ENCODE assay signal across 14 cellular contexts in genomic region chr6:33785766-33786165, GRCh38. TPM values are rescaled to one million over a fixed set of nuclear protein-coding genes. Genes with fewer than 3 reads are reported as not detected.
DNase-seq lines count a peak whose midpoint lies in the region; ATAC-seq and TF ChIP-seq lines count a peak whose summit lies in the region.
"Had no signal": no experiment of that assay in that cellular context is flagged by ENCODE, and none has a peak within 500 bp of the region (broad histone marks: within the 10 kb centered on the region; RNA-seq: fewer than 3 reads in every experiment).

No MANE protein-coding gene starts in this region.

- H2AFZ ChIP-seq in fibroblast of lung (ENCODE audit: low read length) (no peak overlapping the region), smooth muscle cell (ENCODE audit: low read depth) (no peak overlapping the region)

- POLR2A ChIA-PET in activated CD8-positive, alpha-beta T cell treated with anti-CD3 and anti-CD28 coated beads for 36 hours (lab: Charles Lee): no interaction called here

- H3K27me3 ChIP-seq in fibroblast of lung (ENCODE audit: control insufficient read depth, insufficient read depth, low read length) (no peaks in the 10 kb centered on the region), smooth muscle cell (ENCODE audit: low read depth) (no peaks in the 10 kb centered on the region)
- H3K27me3 ChIP-seq: uterus had no signal

- H3K4me1 Mint-ChIP-seq in activated T-cell treated with anti-CD3 and anti-CD28 coated beads, Interleukin-2, amount 50 U/mL, for 24 hours (ENCODE audit: low read depth): peaks cover 59% of the 10 kb centered on the region
- H3K4me1 Mint-ChIP-seq in activated CD8-positive, alpha-beta T cell treated with anti-CD3 and anti-CD28 coated beads for 36 hours (ENCODE audit: low read depth): peaks cover 43% of the 10 kb centered on the region
- peaks cover 43% of the 10 kb centered on the region for H3K4me1 Mint-ChIP-seq in activated T-helper 1 cell treated with anti-CD3 and anti-CD28 coated beads, Interleukin-12 subunit alpha, Interleukin-12 subunit beta, Interleukin-2, Interleukin-4 antibody, amounts not matched to agents 30 ng/mL and 10 ng/mL and 1 ng/mL, durations not matched to agents 14 hours and 24 hours and 36 hours (ENCODE audit: low read depth)

- peaks cover 73% of the 10 kb centered on the region for H3K36me3 Mint-ChIP-seq in activated T-cell treated with anti-CD3 and anti-CD28 coated beads, Interleukin-2, amount 50 U/mL, for 24 hours (ENCODE audit: low read depth)
- peaks cover 28% of the 10 kb centered on the region for H3K36me3 Mint-ChIP-seq in activated CD8-positive, alpha-beta T cell treated with anti-CD3 and anti-CD28 coated beads for 36 hours (ENCODE audit: low read depth)
- peaks cover 38% of the 10 kb centered on the region for H3K36me3 Mint-ChIP-seq in activated T-helper 1 cell treated with anti-CD3 and anti-CD28 coated beads, Interleukin-12 subunit alpha, Interleukin-12 subunit beta, Interleukin-2, Interleukin-4 antibody, amounts not matched to agents 30 ng/mL and 10 ng/mL and 1 ng/mL, durations not matched to agents 14 hours and 24 hours and 36 hours (ENCODE audit: low read depth)

- H3K9ac ChIP-seq in fibroblast of lung (ENCODE audit: insufficient read depth, low read length): no peak overlapping the region
- H3K9ac ChIP-seq in smooth muscle cell (ENCODE audit: low read depth): no peak overlapping the region

- H3K27ac ChIP-seq in fibroblast of lung (ENCODE audit: insufficient read depth, low read length): no peak overlapping the region
- peak overlapping the region; percentile 42 for H3K27ac ChIP-seq in smooth muscle cell (ENCODE audit: low read depth)
- H3K27ac ChIP-seq: epithelial cell of prostate had no signal

- H3K79me2 ChIP-seq in fibroblast of lung (ENCODE audit: control insufficient read depth, insufficient read depth, low read length) (peaks cover 42% of the 10 kb centered on the region), smooth muscle cell (ENCODE audit: low read depth) (peaks cover 34% of the 10 kb centered on the region)

- no peaks in the 10 kb centered on the region for H3K27me3 Mint-ChIP-seq in activated T-cell treated with anti-CD3 and anti-CD28 coated beads, Interleukin-2, amount 50 U/mL, for 24 hours
- no peaks in the 10 kb centered on the region for H3K27me3 Mint-ChIP-seq in activated CD8-positive, alpha-beta T cell treated with anti-CD3 and anti-CD28 coated beads for 36 hours
- H3K27me3 Mint-ChIP-seq in activated T-helper 1 cell treated with anti-CD3 and anti-CD28 coated beads, Interleukin-12 subunit alpha, Interleukin-12 subunit beta, Interleukin-2, Interleukin-4 antibody, amounts not matched to agents 30 ng/mL and 10 ng/mL and 1 ng/mL, durations not matched to agents 14 hours and 24 hours and 36 hours (ENCODE audit: insufficient read depth): no peaks in the 10 kb centered on the region

- H3K4me3 ChIP-seq in fibroblast of lung (replicated peaks in 1 of 4; ENCODE audit: control extremely low read depth in 1 of 4, insufficient read depth in 1 of 4, low read depth in 3 of 4, low read length in 4 of 4) (no peak overlapping the region), smooth muscle cell (no peak overlapping the region)
- H3K4me3 ChIP-seq: uterus had no signal

- TF ChIP-seq CTCF in fibroblast of lung (conservative IDR thresholded peaks at IDR 0.05 in 1 of 2, IDR thresholded peaks at IDR 0.05 in 1 of 2; ENCODE audit: low read depth in 1 of 2, low read length in 2 of 2): no peak
- TF ChIP-seq CTCF in smooth muscle cell (IDR thresholded peaks at IDR 0.05; ENCODE audit: borderline replicate concordance, insufficient read depth, poor library complexity, severe bottlenecking): no peak
- TF ChIP-seq CTCF in activated CD8-positive, alpha-beta T cell treated with anti-CD3 and anti-CD28 coated beads for 36 hours (IDR thresholded peaks at IDR 0.05): no peak

- peaks cover 4% of the 10 kb centered on the region for H3F3A ChIP-seq in smooth muscle cell (ENCODE audit: low read depth)

- WGBS in smooth muscle cell (ENCODE audit: low lambda C conversion rate): 43% methylated on average over 3 of the region's 3 CpGs

- H4K20me1 ChIP-seq in fibroblast of lung (ENCODE audit: control insufficient read depth, extremely low read depth, insufficient read depth, low read length) (no peaks in the 10 kb centered on the region), smooth muscle cell (ENCODE audit: low read depth) (peaks cover 68% of the 10 kb centered on the region)

- H3K9me3 ChIP-seq in fibroblast of lung (ENCODE audit: control insufficient read depth, insufficient read depth, low read depth, low read length): no peaks in the 10 kb centered on the region
- H3K9me3 ChIP-seq in smooth muscle cell (replicated peaks; ENCODE audit: low read depth): no peaks in the 10 kb centered on the region
- H3K9me3 ChIP-seq: uterus had no signal

- peak overlapping the region; percentile 21 for H3K4me3 Mint-ChIP-seq in activated T-cell treated with anti-CD3 and anti-CD28 coated beads, Interleukin-2, amount 50 U/mL, for 24 hours
- no peak overlapping the region for H3K4me3 Mint-ChIP-seq in activated CD8-positive, alpha-beta T cell treated with anti-CD3 and anti-CD28 coated beads for 36 hours
- H3K4me3 Mint-ChIP-seq in activated T-helper 1 cell treated with anti-CD3 and anti-CD28 coated beads, Interleukin-12 subunit alpha, Interleukin-12 subunit beta, Interleukin-2, Interleukin-4 antibody, amounts not matched to agents 30 ng/mL and 10 ng/mL and 1 ng/mL, durations not matched to agents 14 hours and 24 hours and 36 hours: no peak overlapping the region

- DNase-seq in activated T-cell treated with anti-CD3 and anti-CD28 coated beads, Interleukin-2, amount 50 U/mL, for 24 hours: no peak
- DNase-seq in activated T-cell treated with anti-CD3 and anti-CD28 coated beads for 4 hours: no peak
- DNase-seq in RKO (ENCODE audit: low spot score): peak; percentile 20
- peak in 1 of 2 donors; percentile 84 for DNase-seq in fibroblast of lung (ENCODE audit: low read depth in 2 of 2)
- DNase-seq in smooth muscle cell (lab: John Stamatoyannopoulos, UW; ENCODE audit: unreplicated experiment): no peak
- DNase-seq in activated CD8-positive, alpha-beta T cell treated with anti-CD3 and anti-CD28 coated beads for 36 hours: no peak
- DNase-seq in NCI-H1048 (lab: John Stamatoyannopoulos, UW): no peak
- DNase-seq in activated T-helper 1 cell treated with anti-CD3 and anti-CD28 coated beads, Interleukin-12 subunit alpha, Interleukin-12 subunit beta, Interleukin-2, Interleukin-4 antibody, amounts not matched to agents 30 ng/mL and 10 ng/mL and 1 ng/mL, durations not matched to agents 14 hours and 24 hours and 36 hours (ENCODE audit: low spot score): no peak
- DNase-seq: AML-193, NCI-H2081 treated with DMSO at 0.1 percent for 48 hours, uterus had no signal

- H3K9me3 Mint-ChIP-seq in activated T-cell treated with anti-CD3 and anti-CD28 coated beads, Interleukin-2, amount 50 U/mL, for 24 hours: no peaks in the 10 kb centered on the region
- H3K9me3 Mint-ChIP-seq in activated CD8-positive, alpha-beta T cell treated with anti-CD3 and anti-CD28 coated beads for 36 hours: no peaks in the 10 kb centered on the region
- H3K9me3 Mint-ChIP-seq in activated T-helper 1 cell treated with anti-CD3 and anti-CD28 coated beads, Interleukin-12 subunit alpha, Interleukin-12 subunit beta, Interleukin-2, Interleukin-4 antibody, amounts not matched to agents 30 ng/mL and 10 ng/mL and 1 ng/mL, durations not matched to agents 14 hours and 24 hours and 36 hours: no peaks in the 10 kb centered on the region

- ATAC-seq in activated CD8-positive, alpha-beta T cell treated with anti-CD3 and anti-CD28 coated beads for 36 hours: no peak

- H3K4me2 ChIP-seq in fibroblast of lung (ENCODE audit: extremely low read depth, insufficient read depth, low read length): peak overlapping the region; percentile 54
- H3K4me2 ChIP-seq in smooth muscle cell: peak overlapping the region; percentile 45

- CTCF ChIA-PET in activated CD8-positive, alpha-beta T cell treated with anti-CD3 and anti-CD28 coated beads for 36 hours (lab: Charles Lee): interaction anchor here (1.3 to 5.2 kb wide), 2 partner anchors 14 to 16 kb away, joined by 4 to 43 read pairs; no protein-coding TSS in a partner anchor

- intact Hi-C loops in activated CD8-positive, alpha-beta T cell treated with anti-CD3 and anti-CD28 coated beads for 36 hours (cut with micrococcal nuclease): no loop called here
- intact Hi-C loops in activated T-helper 1 cell treated with anti-CD3 and anti-CD28 coated beads, Interleukin-12 subunit alpha, Interleukin-12 subunit beta, Interleukin-2, Interleukin-4 antibody, amounts not matched to agents 30 ng/mL and 10 ng/mL and 1 ng/mL, durations not matched to agents 14 hours and 24 hours and 36 hours (cut with micrococcal nuclease): loop anchor here (5.0 to 10.0 kb wide), 8 partner anchors 77 to 742 kb away; partner anchors contain the start of genes CUTA, KIFC1, NUDT3 and PHF1

- H3K36me3 ChIP-seq in fibroblast of lung (ENCODE audit: control insufficient read depth, insufficient read depth, low read length) (peaks cover 14% of the 10 kb centered on the region), smooth muscle cell (ENCODE audit: low read depth) (no peaks in the 10 kb centered on the region)
- H3K36me3 ChIP-seq: uterus had no signal

- peak overlapping the region; percentile 62 for H3K27ac Mint-ChIP-seq in activated T-cell treated with anti-CD3 and anti-CD28 coated beads, Interleukin-2, amount 50 U/mL, for 24 hours
- H3K27ac Mint-ChIP-seq in activated CD8-positive, alpha-beta T cell treated with anti-CD3 and anti-CD28 coated beads for 36 hours: no peak overlapping the region
- H3K27ac Mint-ChIP-seq in activated T-helper 1 cell treated with anti-CD3 and anti-CD28 coated beads, Interleukin-12 subunit alpha, Interleukin-12 subunit beta, Interleukin-2, Interleukin-4 antibody, amounts not matched to agents 30 ng/mL and 10 ng/mL and 1 ng/mL, durations not matched to agents 14 hours and 24 hours and 36 hours: no peak overlapping the region

- H3K4me1 ChIP-seq in fibroblast of lung (ENCODE audit: control insufficient read depth, extremely low read depth, insufficient read depth, low read length) (peaks cover 12% of the 10 kb centered on the region), smooth muscle cell (ENCODE audit: low read depth) (peaks cover 35% of the 10 kb centered on the region)

RNA-seq across cellular contexts. Expression of gene LEMD2, which starts 3.2 kb away (rescaled TPM):
- 51.9 and 61.9 TPM in 2 replicates for total RNA-seq in fibroblast of lung
- 23.6 and 25.7 TPM in 2 replicates for polyA plus RNA-seq in fibroblast of lung
- 30.3 and 32.5 TPM in 2 replicates for polyA plus RNA-seq in fibroblast of lung (2012)
- polyA minus RNA-seq in fibroblast of lung (ENCODE audit: low replicate concordance): 61.3 and 93.7 TPM in 2 replicates
- total RNA-seq in smooth muscle cell: 48.8 and 52.4 TPM in 2 replicates
- polyA plus RNA-seq in smooth muscle cell: 87.3 and 91.6 TPM in 2 replicates
- total RNA-seq in activated CD8-positive, alpha-beta T cell treated with anti-CD3 and anti-CD28 coated beads for 36 hours: 10 to 100 TPM; 40.1 to 41.5 TPM
- 63.6 and 64.4 TPM in 2 replicates for total RNA-seq in activated T-helper 1 cell treated with anti-CD3 and anti-CD28 coated beads, Interleukin-12 subunit alpha, Interleukin-12 subunit beta, Interleukin-2, Interleukin-4 antibody, amounts not matched to agents 30 ng/mL and 10 ng/mL and 1 ng/mL, durations not matched to agents 14 hours and 24 hours and 36 hours

RNA-seq across cellular contexts. Expression of gene MLN, which starts 18.0 kb away (rescaled TPM):
- total RNA-seq in fibroblast of lung: not detected in 2 replicates
- not detected in 2 replicates for polyA plus RNA-seq in fibroblast of lung
- polyA plus RNA-seq in fibroblast of lung (2012): not detected in 2 replicates
- not detected in 2 replicates for polyA minus RNA-seq in fibroblast of lung (ENCODE audit: low replicate concordance)
- total RNA-seq in smooth muscle cell: not detected in 2 replicates
- not detected in 2 replicates for polyA plus RNA-seq in smooth muscle cell
- not detected for total RNA-seq in activated CD8-positive, alpha-beta T cell treated with anti-CD3 and anti-CD28 coated beads for 36 hours
- not detected in 2 replicates for total RNA-seq in activated T-helper 1 cell treated with anti-CD3 and anti-CD28 coated beads, Interleukin-12 subunit alpha, Interleukin-12 subunit beta, Interleukin-2, Interleukin-4 antibody, amounts not matched to agents 30 ng/mL and 10 ng/mL and 1 ng/mL, durations not matched to agents 14 hours and 24 hours and 36 hours
- total RNA-seq: mononuclear cell, SK-MEL-5, uterus had no signal

RNA-seq across cellular contexts. Expression of gene IP6K3, which starts 39.1 kb away (rescaled TPM):
- total RNA-seq in fibroblast of lung (1.8 and 5.4 TPM in 2 replicates), smooth muscle cell (2.2 and 2.6 TPM in 2 replicates)
- polyA plus RNA-seq in fibroblast of lung (0.46 and 0.84 TPM in 2 replicates), smooth muscle cell (3.7 and 5.6 TPM in 2 replicates)
- 0.71 and 0.89 TPM in 2 replicates for polyA plus RNA-seq in fibroblast of lung (2012)
- not detected in 2 replicates for polyA minus RNA-seq in fibroblast of lung (ENCODE audit: low replicate concordance)
- total RNA-seq in activated CD8-positive, alpha-beta T cell treated with anti-CD3 and anti-CD28 coated beads for 36 hours: not detected
- not detected in 2 replicates for total RNA-seq in activated T-helper 1 cell treated with anti-CD3 and anti-CD28 coated beads, Interleukin-12 subunit alpha, Interleukin-12 subunit beta, Interleukin-2, Interleukin-4 antibody, amounts not matched to agents 30 ng/mL and 10 ng/mL and 1 ng/mL, durations not matched to agents 14 hours and 24 hours and 36 hours
- total RNA-seq: mononuclear cell, SK-MEL-5 had no signal
